Comparison of ENCODE assay signal across 20 cellular contexts in the genomic region with DNA sequence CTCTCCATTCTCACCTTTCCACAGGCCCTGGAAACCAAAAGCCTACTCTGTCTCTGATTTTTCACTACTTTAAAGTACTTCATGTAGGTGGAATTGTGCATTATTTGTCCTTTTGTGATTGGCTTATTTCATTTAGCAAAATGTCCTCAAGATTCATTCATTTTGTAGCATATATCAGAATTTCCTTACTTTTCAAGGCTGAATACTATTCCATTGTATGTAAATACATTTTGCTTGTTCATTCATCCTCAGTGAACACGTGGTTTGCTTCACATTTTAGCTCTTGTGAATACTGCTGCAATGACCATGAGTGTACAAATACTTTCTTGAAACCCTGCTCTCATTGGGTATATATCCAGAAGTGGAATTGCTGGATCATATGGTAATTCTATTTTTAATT.
"Had no signal": no experiment of that assay in that cellular context is flagged by ENCODE, and none has a peak within 500 bp of the region (broad histone marks: within the 10 kb centered on the region; RNA-seq: fewer than 3 reads in every experiment).

No MANE protein-coding gene starts in this region.

- H2AFZ ChIP-seq: hepatocyte had no signal

- H3K27ac ChIP-seq: hepatocyte, left ventricle myocardium inferior, ovary, skin epidermis, suprapubic skin, thoracic aorta, tibial artery, uterus had no signal

- H3K36me3 ChIP-seq: left ventricle myocardium inferior, ovary, suprapubic skin, thoracic aorta, tibial artery, uterus had no signal

- H3K4me3 ChIP-seq: hepatocyte, left ventricle myocardium inferior, mucosa of descending colon, ovary, skin epidermis, suprapubic skin, thoracic aorta, tibial artery, uterus had no signal

- H3K9me3 ChIP-seq: mucosa of descending colon, ovary, suprapubic skin, thoracic aorta, tibial artery, uterus had no signal

- H3K4me1 ChIP-seq: uterus had no signal

- H3K27me3 ChIP-seq: hepatocyte, ovary, suprapubic skin, tibial artery, uterus had no signal

- ATAC-seq: mucosa of descending colon; naive thymus-derived CD4-positive, alpha-beta T cell; natural killer cell treated with Interleukin-12 subunit alpha and Interleukin-12 subunit beta and Interleukin-15 and Interleukin-18, amount 100 ng/mL, for 72 hours; right cardiac atrium; sciatic nerve; stimulated activated effector memory CD8-positive, alpha-beta T cell treated with anti-CD3 and anti-CD28 coated beads, Interleukin-12 subunit alpha, Interleukin-12 subunit beta, amount 100 ng/mL, for 72 hours had no signal

- DNase-seq: islet precursor cell; left ventricle myocardium inferior; midbrain; mucosa of descending colon; naive thymus-derived CD4-positive, alpha-beta T cell; ovary; right cardiac atrium; stimulated activated CD4-positive, alpha-beta T cell treated with anti-CD3 and anti-CD28 coated beads, Interleukin-12 subunit alpha, Interleukin-12 subunit beta, amount 100 ng/mL, for 4 hours; stimulated activated CD4-positive, alpha-beta T cell treated with anti-CD3 and anti-CD28 coated beads, Interleukin-15, amount 100 ng/mL, for 24 hours; stimulated activated CD4-positive, alpha-beta T cell treated with anti-CD3 and anti-CD28 coated beads, Interleukin-4, amount 100 ng/mL, for 24 hours; stimulated activated naive CD4-positive, alpha-beta T cell; tibial artery; uterus had no signal
